8 cellular contexts compared by ENCODE assay signal in the genomic region with DNA sequence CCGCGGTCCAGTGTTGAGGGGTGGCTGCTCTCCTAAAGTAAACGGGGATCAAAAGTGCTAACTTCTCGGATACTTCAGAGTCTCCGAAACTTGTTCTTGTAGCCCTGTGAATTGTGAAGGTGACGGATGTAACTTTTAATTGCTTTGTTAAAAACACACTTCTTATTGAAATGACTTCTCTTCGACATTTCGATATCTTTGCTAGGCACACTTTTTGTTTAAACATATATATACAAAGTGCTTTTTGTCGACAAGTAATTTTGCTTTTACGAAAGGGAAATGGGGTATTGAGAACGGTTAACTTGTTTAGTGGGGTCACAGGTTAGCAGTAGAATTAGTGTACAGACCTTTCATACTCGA. TPM values are rescaled to one million over a fixed set of nuclear protein-coding genes. Genes with fewer than 3 reads are reported as not detected.
DNase-seq lines count a peak whose midpoint lies in the region; ATAC-seq and TF ChIP-seq lines count a peak whose summit lies in the region.

No MANE protein-coding gene starts in this region.

- H3K9me3 Mint-ChIP-seq in progenitor cell of endocrine pancreas (ENCODE audit: low read depth) = peaks cover 34% of the 10 kb centered on the region

- TF ChIP-seq POLR2A in Peyer's patch (IDR thresholded peaks at IDR 0.05) = no peak

- TF ChIP-seq CTCF in Peyer's patch (IDR thresholded peaks at IDR 0.05) (no peak), progenitor cell of endocrine pancreas (IDR thresholded peaks at IDR 0.05; ENCODE audit: unreplicated experiment) (no peak)

- peaks cover 27% of the 10 kb centered on the region for H3K36me3 Mint-ChIP-seq in progenitor cell of endocrine pancreas (ENCODE audit: insufficient read depth)

- H3K4me3 ChIP-seq in Peyer's patch (peak overlapping the region; percentile 70 to 99 (median 78)), esophagus (ENCODE audit: low read depth in 1 of 2, low read length in 2 of 2) (peak overlapping the region; percentile 91 to 93)

- peaks cover 23% of the 10 kb centered on the region for H3K27me3 Mint-ChIP-seq in progenitor cell of endocrine pancreas

- 0% methylated on average over 12 of the region's 12 CpGs for WGBS in esophagus, 2 donors

- no peaks in the 10 kb centered on the region for H3K36me3 ChIP-seq in Peyer's patch
- no peaks in the 10 kb centered on the region for H3K36me3 ChIP-seq in esophagus (ENCODE audit: control insufficient read depth in 2 of 2, insufficient read depth in 2 of 2, low read length in 1 of 2)

- H3K9me3 ChIP-seq in Peyer's patch = peaks cover 0 to 2% (median 0%) of the 10 kb centered on the region in 4 donors
- H3K9me3 ChIP-seq in esophagus (ENCODE audit: control insufficient read depth in 2 of 2, insufficient read depth in 1 of 2, low read depth in 1 of 2, low read length in 1 of 2) = peaks cover 0 to 21% of the 10 kb centered on the region in 2 donors

- H3K27ac ChIP-seq in Peyer's patch (peak overlapping the region; percentile 83 to 96 (median 89)), esophagus (ENCODE audit: low read depth in 2 of 2, low read length in 1 of 2) (peak overlapping the region; percentile 89 to 92)

- ATAC-seq in GM18909 (IDR thresholded peaks at IDR 0.05; ENCODE audit: poor library complexity, unreplicated experiment) = no peak

- peak overlapping the region; percentile 93 for H3K27ac Mint-ChIP-seq in progenitor cell of endocrine pancreas

- H3K4me1 ChIP-seq in Peyer's patch (peaks cover 0 to 10% (median 6%) of the 10 kb centered on the region in 4 donors), esophagus (ENCODE audit: control insufficient read depth in 2 of 2, insufficient read depth in 2 of 2, low read length in 1 of 2) (peaks cover 0 to 5% of the 10 kb centered on the region in 2 donors)

- H3K4me1 Mint-ChIP-seq in progenitor cell of endocrine pancreas (ENCODE audit: low read depth) = peaks cover 9% of the 10 kb centered on the region

- DNase-seq in NCI-H1417 treated with DMSO at 0.1 percent for 48 hours (lab: John Stamatoyannopoulos, UW) (peak; percentile 27), NCI-H1417 (lab: John Stamatoyannopoulos, UW) (no peak), Peyer's patch (no peak), progenitor cell of endocrine pancreas (ENCODE audit: low spot score, unreplicated experiment) (no peak), HK-2 (ENCODE audit: unreplicated experiment) (no peak), GM19240 (ENCODE audit: insufficient read length, low spot score) (no peak)

- H3K27me3 ChIP-seq in Peyer's patch = no peaks in the 10 kb centered on the region
- H3K27me3 ChIP-seq in esophagus (ENCODE audit: control insufficient read depth in 1 of 2, insufficient read depth in 2 of 2, low read length in 2 of 2) = no peaks in the 10 kb centered on the region

- peak overlapping the region; percentile 88 for H3K4me3 Mint-ChIP-seq in progenitor cell of endocrine pancreas (ENCODE audit: low read depth)

RNA-seq across cellular contexts. Expression of a gene that starts 0.6 kb away (rescaled TPM):
- total RNA-seq in Peyer's patch (100 to 1,000 TPM in 1 of 4 donors, 10 to 100 TPM in 3; 37.5 to 107 (median 61.9) TPM), progenitor cell of endocrine pancreas (45.3 and 49.9 TPM in 2 replicates)
- 10 to 100 TPM in 1 of 2 donors, 1 to 10 TPM in 1; 9.6 to 10.5 TPM for polyA plus RNA-seq in esophagus
